Comparison of ENCODE assay signal across 30 cellular contexts in genomic region chr17:72372185-72372584, GRCh38.
DNase-seq lines count a peak whose midpoint lies in the region; ATAC-seq, FAIRE-seq and TF ChIP-seq lines count a peak whose summit lies in the region.
"Had no signal": no experiment of that assay in that cellular context is flagged by ENCODE, and none has a peak within 500 bp of the region (broad histone marks: within the 10 kb centered on the region; RNA-seq: fewer than 3 reads in every experiment).

No MANE protein-coding gene starts in this region.

- no peaks in the 10 kb centered on the region for H3K36me3 Mint-ChIP-seq in endodermal cell (ENCODE audit: low read depth)
- H3K36me3 Mint-ChIP-seq: activated naive CD4-positive, alpha-beta T cell treated with anti-CD3 and anti-CD28 coated beads, Interleukin-2, amount 50 U/mL, for 24 hours; mesothelial cell of epicardium; naive thymus-derived CD8-positive, alpha-beta T cell had no signal

- no peak overlapping the region for H3K4ac ChIP-seq in H1 (replicated peaks; ENCODE audit: insufficient read length, low read depth, low read length)
- no peak overlapping the region for H3K4ac ChIP-seq in neuronal stem cell (ENCODE audit: low read length)

- no peak overlapping the region for H2BK5ac ChIP-seq in H1 (ENCODE audit: low read depth, low read length)
- H2BK5ac ChIP-seq in neuronal stem cell (ENCODE audit: low read length) = no peak overlapping the region

- no peak for TF ChIP-seq RAD21 in H1 (IDR thresholded peaks at IDR 0.05 in 1 of 2, conservative IDR thresholded peaks at IDR 0.05 in 1 of 2; ENCODE audit: low read depth in 2 of 2, low read length in 2 of 2)

- H3K18ac ChIP-seq in H1 (ENCODE audit: extremely low read depth, low read length) (no peak overlapping the region), neuronal stem cell (ENCODE audit: low read length) (peak overlapping the region; percentile 51)

- TF ChIP-seq EP300 in H1 (IDR thresholded peaks at IDR 0.05; ENCODE audit: borderline replicate concordance in 1 of 2, low read depth in 2 of 2, low read length in 2 of 2) = no peak

- peaks cover 37% of the 10 kb centered on the region for H3K27me3 Mint-ChIP-seq in endodermal cell (ENCODE audit: insufficient read depth)
- H3K27me3 Mint-ChIP-seq: activated CD4-positive, alpha-beta T cell treated with anti-CD3 and anti-CD28 coated beads for 36 hours had no signal

- no peak overlapping the region for H4K5ac ChIP-seq in H1 (ENCODE audit: insufficient read length, low read depth, low read length)

- H3K14ac ChIP-seq in H1 (ENCODE audit: insufficient read length) (no peak overlapping the region), neuronal stem cell (ENCODE audit: low read length) (no peak overlapping the region)

- H3K9me3 ChIP-seq in H1 (ENCODE audit: insufficient read depth in 2 of 2, low read depth in 1 of 2, low read length in 1 of 2) (no peaks in the 10 kb centered on the region), neuronal stem cell (replicated peaks in 1 of 2; ENCODE audit: control insufficient read depth in 2 of 2, insufficient read depth in 1 of 2, low read depth in 1 of 2, low read length in 2 of 2) (no peaks in the 10 kb centered on the region), endodermal cell (ENCODE audit: control insufficient read depth, low read length) (no peaks in the 10 kb centered on the region)
- H3K9me3 ChIP-seq: left lung, pancreas, thoracic aorta, vagina had no signal

- no peak overlapping the region for H2AK5ac ChIP-seq in H1 (ENCODE audit: low read depth, low read length)
- H2AK5ac ChIP-seq in neuronal stem cell (ENCODE audit: low read depth, low read length) = peak overlapping the region; percentile 21

- DNase-seq in Daoy (ENCODE audit: low read depth) (peak; percentile 65), M059J (ENCODE audit: low read depth) (peak; percentile 76), H1 (ENCODE audit: low read depth in 1 of 2, low spot score in 2 of 2) (no peak), neuronal stem cell (ENCODE audit: low spot score) (no peak), endodermal cell (no peak), DMS79 treated with DMSO at 0.1 percent for 48 hours (lab: John Stamatoyannopoulos, UW) (no peak), GM10248 (ENCODE audit: extremely low spot score) (no peak)
- DNase-seq: activated CD4-positive, alpha-beta T cell treated with anti-CD3 and anti-CD28 coated beads for 36 hours; activated T-cell treated with anti-CD3 and anti-CD28 coated beads, Interleukin-2, amount 50 U/mL, for 4 hours; anterior cingulate cortex; cerebellar nuclear complex; dorsolateral prefrontal cortex; foreskin melanocyte; H9; left lung; naive thymus-derived CD8-positive, alpha-beta T cell; NCI-H1048; NCI-H187; NCI-H2171 treated with DMSO at 0.1 percent for 48 hours; NCI-H524; right cardiac atrium; stimulated activated naive CD8-positive, alpha-beta T cell treated with anti-CD3 and anti-CD28 coated beads, Interleukin-15, Interleukin-2, amounts not matched to agents 100 U/mL and 50 U/mL, for 24 hours; T-helper 2 cell had no signal

- H2BK120ac ChIP-seq in H1 (replicated peaks; ENCODE audit: low read depth, low read length) (no peak overlapping the region), neuronal stem cell (ENCODE audit: low read depth, low read length) (no peak overlapping the region)

- no peaks in the 10 kb centered on the region for H3K79me2 ChIP-seq in H1 (ENCODE audit: control insufficient read depth in 1 of 2, insufficient read depth in 2 of 2, low read length in 2 of 2)
- H3K79me2 ChIP-seq: hepatocyte had no signal

- CTCF ChIA-PET in H1 (lab: Charles Lee; ENCODE audit: partially characterized antibody) = no interaction called here
- CTCF ChIA-PET in GM10248 (lab: Yijun Ruan, JAX) = no interaction called here

- no peak overlapping the region for H3K27ac ChIP-seq in H1 (ENCODE audit: low read depth, low read length)
- no peak overlapping the region for H3K27ac ChIP-seq in neuronal stem cell (replicated peaks; ENCODE audit: low read length)
- H3K27ac ChIP-seq in endodermal cell (ENCODE audit: low read depth, low read length) = no peak overlapping the region
- H3K27ac ChIP-seq: dorsolateral prefrontal cortex, hepatocyte, left lung, pancreas, thoracic aorta, vagina had no signal

- no peak for FAIRE-seq in H1 (lab: Jason Lieb, UNC)
- FAIRE-seq: pancreas had no signal

- POLR2A ChIA-PET in H1 (lab: Charles Lee; ENCODE audit: partially characterized antibody) (no interaction called here), GM10248 (lab: Yijun Ruan, JAX) (no interaction called here)

- H3K4me1 ChIP-seq in H1 (replicated peaks in 1 of 4; ENCODE audit: control insufficient read depth in 3 of 4, insufficient read depth in 4 of 4, low read length in 3 of 4) = peaks cover 0 to 11% (median 4%) of the 10 kb centered on the region in 4 experiments; a peak in 4 of 7 replicates
- H3K4me1 ChIP-seq in neuronal stem cell (ENCODE audit: control insufficient read depth in 2 of 2, insufficient read depth in 1 of 2, low read depth in 1 of 2, low read length in 2 of 2) = peaks cover 0 to 8% of the 10 kb centered on the region in 2 donors
- H3K4me1 ChIP-seq in endodermal cell (ENCODE audit: control insufficient read depth, insufficient read depth, low read length) = no peaks in the 10 kb centered on the region
- H3K4me1 ChIP-seq: left lung, pancreas had no signal

- H3K79me1 ChIP-seq in H1 (ENCODE audit: low read depth, low read length) = no peaks in the 10 kb centered on the region; the same call in 1 of the 2 replicates
- no peaks in the 10 kb centered on the region for H3K79me1 ChIP-seq in neuronal stem cell (ENCODE audit: low read depth, low read length)

- H3K27ac Mint-ChIP-seq in endodermal cell = no peak overlapping the region
- H3K27ac Mint-ChIP-seq: activated CD4-positive, alpha-beta T cell treated with anti-CD3 and anti-CD28 coated beads for 36 hours; activated naive CD4-positive, alpha-beta T cell treated with anti-CD3 and anti-CD28 coated beads, Interleukin-2, amount 50 U/mL, for 24 hours; H9; mesothelial cell of epicardium; naive thymus-derived CD8-positive, alpha-beta T cell had no signal

- H4K8ac ChIP-seq in H1 (ENCODE audit: extremely low read depth, insufficient read depth, low read length) (no peak overlapping the region), neuronal stem cell (ENCODE audit: low read depth, low read length) (no peak overlapping the region)

- H2BK20ac ChIP-seq in H1 (ENCODE audit: low read length) = no peak overlapping the region

- H4K20me1 ChIP-seq in H1 (replicated peaks in 1 of 2; ENCODE audit: control insufficient read depth in 1 of 2, insufficient read depth in 2 of 2, low read length in 2 of 2) = no peaks in the 10 kb centered on the region

- H3K27me3 ChIP-seq in H1 (replicated peaks in 1 of 4; ENCODE audit: control insufficient read depth in 3 of 4, extremely low read depth in 1 of 4, insufficient read depth in 3 of 4, low read length in 3 of 4) (no peaks in the 10 kb centered on the region), neuronal stem cell (ENCODE audit: control insufficient read depth in 3 of 3, insufficient read depth in 3 of 3, low read depth in 1 of 3, low read length in 3 of 3) (no peaks in the 10 kb centered on the region), endodermal cell (ENCODE audit: control insufficient read depth, insufficient read depth, low read length, poor library complexity, severe bottlenecking) (peaks cover 12% of the 10 kb centered on the region)
- H3K27me3 ChIP-seq: dorsolateral prefrontal cortex, hepatocyte, left lung, pancreas, vagina had no signal

- no peak overlapping the region for H3K23ac ChIP-seq in H1 (ENCODE audit: insufficient read length)
- H3K23ac ChIP-seq in neuronal stem cell (ENCODE audit: low read depth, low read length, poor library complexity) = no peak overlapping the region

- H3K4me1 Mint-ChIP-seq in endodermal cell = peaks cover 9% of the 10 kb centered on the region
- H3K4me1 Mint-ChIP-seq: activated CD4-positive, alpha-beta T cell treated with anti-CD3 and anti-CD28 coated beads for 36 hours; activated naive CD4-positive, alpha-beta T cell treated with anti-CD3 and anti-CD28 coated beads, Interleukin-2, amount 50 U/mL, for 24 hours; naive thymus-derived CD8-positive, alpha-beta T cell had no signal

- H2BK12ac ChIP-seq in H1 (ENCODE audit: low read depth, low read length) (0 out of 2 replicates have a peak overlapping the region, but pooled peaks have one; percentile 39), neuronal stem cell (ENCODE audit: low read length) (no peak overlapping the region)

- TF ChIP-seq CTCF in H1 (IDR thresholded peaks at IDR 0.05; ENCODE audit: control extremely low read depth in 1 of 3, insufficient read depth in 1 of 3, low read depth in 1 of 3, low read length in 3 of 3) = no peak
- no peak for TF ChIP-seq CTCF in endodermal cell (conservative IDR thresholded peaks at IDR 0.05)
- no peak for TF ChIP-seq CTCF in GM10248 (IDR thresholded peaks at IDR 0.05; ENCODE audit: control extremely low read depth, extremely low read depth, low read depth, missing control alignments)

- H4K91ac ChIP-seq in H1 (replicated peaks; ENCODE audit: insufficient read length, low read length) (no peak overlapping the region), neuronal stem cell (ENCODE audit: low read depth, low read length, poor library complexity) (no peak overlapping the region)

- no peak overlapping the region for H3K4me3 ChIP-seq in H1 (ENCODE audit: extremely low read depth in 1 of 4, insufficient read depth in 2 of 4, low read depth in 3 of 4, low read length in 4 of 4)
- H3K4me3 ChIP-seq in neuronal stem cell (ENCODE audit: low read length in 2 of 2) = no peak overlapping the region
- no peak overlapping the region for H3K4me3 ChIP-seq in endodermal cell (ENCODE audit: low read length)
- H3K4me3 ChIP-seq: dorsolateral prefrontal cortex, hepatocyte, left lung, pancreas, thoracic aorta, vagina had no signal

- 97% methylated on average over 5 of the region's 10 CpGs; no CpG with 5 or more reads in 1 of the 2 experiments for WGBS in H1 (ENCODE audit: extremely low coverage in 1 of 2, insufficient coverage in 1 of 2, insufficient read length in 1 of 2, insufficient replicate concordance in 2 of 2, low coverage in 1 of 2, low lambda C conversion rate in 2 of 2, missing lambda C conversion rate in 1 of 2), 2 experiments
- WGBS in neuronal stem cell (ENCODE audit: extremely low coverage in 2 of 2, insufficient read length in 2 of 2, insufficient replicate concordance in 1 of 2), 2 donors = no CpG with 5 or more reads among the region's 10 CpGs
- WGBS in endodermal cell (ENCODE audit: insufficient coverage in 1 of 2, insufficient read length in 1 of 2), 2 experiments = 94 to 97% methylated on average over 5 to 10 of the region's 10 CpGs

- H3K4me2 ChIP-seq in H1 (ENCODE audit: insufficient read depth in 1 of 2, low read depth in 2 of 2, low read length in 2 of 2) (no peak overlapping the region), neuronal stem cell (ENCODE audit: insufficient read depth, low read length, poor library complexity, severe bottlenecking) (no peak overlapping the region)
- H3K4me2 ChIP-seq: hepatocyte had no signal

- H3K23me2 ChIP-seq in H1 (ENCODE audit: low read depth, low read length) = no peaks in the 10 kb centered on the region; the same call in 1 of the 2 replicates

- H2BK15ac ChIP-seq in H1 (ENCODE audit: low read length) (peak overlapping the region; percentile 61; the same call in 1 of the 2 replicates), neuronal stem cell (ENCODE audit: low read length) (no peak overlapping the region)

- H3K36me3 ChIP-seq in H1 (ENCODE audit: control insufficient read depth in 2 of 4, insufficient read depth in 4 of 4, low read length in 3 of 4) (no peaks in the 10 kb centered on the region), neuronal stem cell (replicated peaks in 1 of 2; ENCODE audit: control insufficient read depth in 2 of 2, insufficient read depth in 2 of 2, low read length in 2 of 2) (no peaks in the 10 kb centered on the region), endodermal cell (ENCODE audit: control insufficient read depth, insufficient read depth, low read length) (no peaks in the 10 kb centered on the region)
- H3K36me3 ChIP-seq: left lung, pancreas, thoracic aorta, vagina had no signal

- H3K9me3 Mint-ChIP-seq in endodermal cell = no peaks in the 10 kb centered on the region
- H3K9me3 Mint-ChIP-seq: activated naive CD4-positive, alpha-beta T cell treated with anti-CD3 and anti-CD28 coated beads, Interleukin-2, amount 50 U/mL, for 24 hours; activated T-cell treated with anti-CD3 and anti-CD28 coated beads, Interleukin-2, amount 50 U/mL, for 4 hours; H9; mesothelial cell of epicardium had no signal

- TF ChIP-seq POLR2A in H1 (IDR thresholded peaks at IDR 0.05; ENCODE audit: control extremely low read depth in 1 of 2, low read depth in 2 of 2, low read length in 2 of 2) = no peak

- ATAC-seq in HG03469 (IDR thresholded peaks at IDR 0.05; ENCODE audit: unreplicated experiment) = no peak
- ATAC-seq: activated CD4-positive, alpha-beta T cell treated with anti-CD3 and anti-CD28 coated beads for 36 hours; activated T-cell treated with anti-CD3 and anti-CD28 coated beads, Interleukin-2, amount 50 U/mL, for 4 hours; left lung; naive thymus-derived CD8-positive, alpha-beta T cell; pancreas; right cardiac atrium; stimulated activated naive CD8-positive, alpha-beta T cell treated with anti-CD3 and anti-CD28 coated beads, Interleukin-15, Interleukin-2, amounts not matched to agents 100 U/mL and 50 U/mL, for 24 hours had no signal

- no peak overlapping the region for H3K56ac ChIP-seq in H1 (replicated peaks; ENCODE audit: insufficient read length, low read depth, low read length)

- H2AFZ ChIP-seq in H1 (ENCODE audit: low read length) (no peak overlapping the region), neuronal stem cell (ENCODE audit: low read length) (no peak overlapping the region)
- H2AFZ ChIP-seq: hepatocyte had no signal

- H3K9ac ChIP-seq in H1 (replicated peaks in 1 of 4; ENCODE audit: extremely low read depth in 1 of 4, low read depth in 3 of 4, low read length in 3 of 4) (no peak overlapping the region), neuronal stem cell (ENCODE audit: low read depth, low read length, poor library complexity) (no peak overlapping the region), endodermal cell (ENCODE audit: extremely low read depth, low read length, poor library complexity, severe bottlenecking) (no peak overlapping the region)

- H3K4me3 Mint-ChIP-seq in endodermal cell = no peak overlapping the region
- H3K4me3 Mint-ChIP-seq: activated CD4-positive, alpha-beta T cell treated with anti-CD3 and anti-CD28 coated beads for 36 hours; activated naive CD4-positive, alpha-beta T cell treated with anti-CD3 and anti-CD28 coated beads, Interleukin-2, amount 50 U/mL, for 24 hours; activated T-cell treated with anti-CD3 and anti-CD28 coated beads, Interleukin-2, amount 50 U/mL, for 4 hours; H9; mesothelial cell of epicardium; naive thymus-derived CD8-positive, alpha-beta T cell had no signal

Comparison
In these comparisons a context has a peak if more than half of its experiments do, and no peak if none do; other contexts are left out.
1. DNase-seq: peak in Daoy (single experiment) and M059J (single experiment); none in H1 (0 of 2), neuronal stem cell (single experiment), endodermal cell (single experiment), DMS79 treated with DMSO at 0.1 percent for 48 hours (single experiment) and GM10248 (single experiment).